8 cellular contexts compared by ENCODE assay signal in the genomic region with DNA sequence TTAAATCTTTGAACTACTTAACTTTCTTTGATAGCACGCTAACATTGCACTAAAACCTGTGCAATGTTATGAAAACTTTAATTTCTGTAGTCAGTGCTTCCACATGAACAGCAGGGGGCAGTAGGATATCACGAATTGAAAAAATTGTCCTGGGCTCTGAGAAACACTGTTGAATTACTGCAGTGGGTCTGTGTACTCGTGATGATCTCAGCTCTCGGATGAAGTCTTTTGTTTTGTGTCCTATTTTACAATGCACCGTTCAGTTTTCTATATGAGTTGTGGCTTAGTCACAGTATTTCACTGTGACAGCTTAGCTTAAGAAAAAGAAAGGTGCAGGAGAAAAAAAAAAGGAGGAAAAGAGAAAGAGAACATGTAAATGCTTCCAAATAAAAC.
DNase-seq lines count a peak whose midpoint lies in the region; ATAC-seq and TF ChIP-seq lines count a peak whose summit lies in the region.

No MANE protein-coding gene starts in this region.

- peaks cover 15% of the 10 kb centered on the region for H3K27me3 Mint-ChIP-seq in stimulated activated naive CD8-positive, alpha-beta T cell treated with anti-CD3 and anti-CD28 coated beads, Interleukin-15, Interleukin-2, amounts not matched to agents 100 ng/mL and 50 ng/mL, for 24 hours

- H3K36me3 ChIP-seq in lung (ENCODE audit: control insufficient read depth in 2 of 2, insufficient read depth in 2 of 2, low read length in 2 of 2), result no peaks in the 10 kb centered on the region

- peak in 10 of 14 donors; percentile 9 to 83 (median 32) for DNase-seq in C1 segment of cervical spinal cord (lab: John Stamatoyannopoulos, UW)
- peak; percentile 74 for DNase-seq in NCI-H2196 treated with DMSO at 0.1 percent for 48 hours (lab: John Stamatoyannopoulos, UW; ENCODE audit: unreplicated experiment)
- peak; percentile 50 for DNase-seq in effector CD4-positive, alpha-beta T cell
- peak; percentile 45 for DNase-seq in lung (ENCODE audit: low spot score)

- H3K27ac Mint-ChIP-seq in stimulated activated naive CD8-positive, alpha-beta T cell treated with anti-CD3 and anti-CD28 coated beads, Interleukin-15, Interleukin-2, amounts not matched to agents 100 ng/mL and 50 ng/mL, for 24 hours, result no peak overlapping the region

- H3K4me3 ChIP-seq in WI38 (ENCODE audit: low read depth, low read length) (peak overlapping the region; percentile 63), lung (no peak overlapping the region)

- H3K4me1 ChIP-seq in lung (ENCODE audit: control insufficient read depth in 2 of 2, insufficient read depth in 2 of 2, low read length in 2 of 2), result no peaks in the 10 kb centered on the region

- peaks cover 15% of the 10 kb centered on the region for H3K4me1 Mint-ChIP-seq in stimulated activated naive CD8-positive, alpha-beta T cell treated with anti-CD3 and anti-CD28 coated beads, Interleukin-15, Interleukin-2, amounts not matched to agents 100 ng/mL and 50 ng/mL, for 24 hours (ENCODE audit: low read depth)

- no peaks in the 10 kb centered on the region for H3K9me3 ChIP-seq in lung (ENCODE audit: control insufficient read depth in 2 of 2, insufficient read depth in 1 of 2, low read length in 1 of 2)

- H3K27ac ChIP-seq in lung (ENCODE audit: low read depth in 1 of 2, low read length in 1 of 2), result peak overlapping the region in 1 of 2 donors; percentile 18

- WGBS in lung, 2 donors, result 2 to 4% methylated on average over 5 of the region's 5 CpGs

- TF ChIP-seq CTCF in WI38 (IDR thresholded peaks at IDR 0.05; ENCODE audit: low read depth, low read length) (peak; percentile 52), lung (IDR thresholded peaks at IDR 0.05; ENCODE audit: control extremely low read depth, extremely low read depth) (peak; percentile 87)

- peak; percentile 63 for ATAC-seq in GM18867 (IDR thresholded peaks at IDR 0.05; ENCODE audit: unreplicated experiment)
- ATAC-seq in HG03139 (IDR thresholded peaks at IDR 0.05; ENCODE audit: unreplicated experiment), result peak; percentile 56
- peak; percentile 87 for ATAC-seq in lung (ENCODE audit: insufficient read depth, low FRiP score)

- H3K9me3 Mint-ChIP-seq in stimulated activated naive CD8-positive, alpha-beta T cell treated with anti-CD3 and anti-CD28 coated beads, Interleukin-15, Interleukin-2, amounts not matched to agents 100 ng/mL and 50 ng/mL, for 24 hours, result no peaks in the 10 kb centered on the region

- H3K27me3 ChIP-seq in lung (ENCODE audit: control insufficient read depth, insufficient read depth), result no peaks in the 10 kb centered on the region

- no peaks in the 10 kb centered on the region for H3K36me3 Mint-ChIP-seq in stimulated activated naive CD8-positive, alpha-beta T cell treated with anti-CD3 and anti-CD28 coated beads, Interleukin-15, Interleukin-2, amounts not matched to agents 100 ng/mL and 50 ng/mL, for 24 hours (ENCODE audit: low read depth)

- H3K4me3 Mint-ChIP-seq in stimulated activated naive CD8-positive, alpha-beta T cell treated with anti-CD3 and anti-CD28 coated beads, Interleukin-15, Interleukin-2, amounts not matched to agents 100 ng/mL and 50 ng/mL, for 24 hours, result peak overlapping the region; percentile 67
